In the genomic region with DNA sequence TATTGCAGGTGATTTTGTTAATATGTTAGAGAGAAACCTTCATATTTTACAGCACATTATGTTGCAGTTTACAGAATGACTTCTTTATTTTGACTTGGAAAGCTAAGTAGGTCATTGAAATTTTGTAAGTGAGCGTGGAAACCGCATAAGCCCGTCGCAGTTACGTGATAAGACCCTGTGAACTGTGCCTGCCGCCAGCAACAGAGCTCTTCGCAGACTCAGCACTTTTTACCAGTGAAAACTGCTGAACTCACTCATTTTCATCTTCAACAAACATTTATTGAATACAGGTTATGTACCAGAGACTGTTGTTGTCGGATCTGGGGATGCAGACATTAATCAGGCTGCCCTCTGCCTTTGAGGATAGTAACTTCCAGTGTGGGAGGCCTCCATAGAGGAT, we compare ENCODE assay signal across 18 cellular contexts.
A peak's percentile ranks its signal among the peaks of the same experiment; 100 is the strongest.
DNase-seq lines count a peak whose midpoint lies in the region; ATAC-seq, FAIRE-seq and TF ChIP-seq lines count a peak whose summit lies in the region.
"Had no signal": no experiment of that assay in that cellular context is flagged by ENCODE, and none has a peak within 500 bp of the region (broad histone marks: within the 10 kb centered on the region; RNA-seq: fewer than 3 reads in every experiment).

No MANE protein-coding gene starts in this region.

- H3K4me2 ChIP-seq in K562 (ENCODE audit: insufficient read depth, low read length): no peak overlapping the region

- CTCF ChIA-PET in K562 (lab: Yijun Ruan, JAX; ENCODE audit: low intra/inter-chr PET ratio): no interaction called here

- no peaks in the 10 kb centered on the region for H3K9me3 ChIP-seq in right atrium auricular region
- no peaks in the 10 kb centered on the region for H3K9me3 ChIP-seq in K562 (replicated peaks; ENCODE audit: control insufficient read depth, insufficient read depth, low read depth, low read length)

- no peak overlapping the region for H3K9ac ChIP-seq in K562 (ENCODE audit: insufficient read depth in 1 of 2, low read depth in 2 of 2, low read length in 2 of 2)

- POLR2A ChIA-PET in K562 (lab: Yijun Ruan, JAX): no interaction called here

- H3K4me3 ChIP-seq in right atrium auricular region (no peak overlapping the region), K562 (no peak overlapping the region)
- H3K4me3 ChIP-seq: SK-N-MC had no signal

- H3K79me2 ChIP-seq in K562 (ENCODE audit: control insufficient read depth, insufficient read depth, low read length): no peaks in the 10 kb centered on the region

- DNase-seq in Right ventricle myocardium superior (no peak), right atrium auricular region (ENCODE audit: low spot score) (no peak), K562 (ENCODE audit: extremely low read depth in 1 of 4, low spot score in 3 of 4) (no peak), left ventricle myocardium superior (no peak), endothelial cell (ENCODE audit: low spot score) (no peak), kidney glomerular epithelial cell (lab: John Stamatoyannopoulos, UW) (no peak)
- DNase-seq: Karpas-422, NCI-H1417, NCI-H1694 treated with DMSO at 0.1 percent for 48 hours, NCI-H2081 treated with DMSO at 0.1 percent for 48 hours, PC-3, SHP77 treated with DMSO at 0.1 percent for 48 hours, SW 1271 had no signal

- H3K36me3 Mint-ChIP-seq in endothelial cell (ENCODE audit: low read depth, unreplicated experiment): no peaks in the 10 kb centered on the region
- H3K36me3 Mint-ChIP-seq: CD14-positive monocyte had no signal

- H3K27ac Mint-ChIP-seq in endothelial cell (ENCODE audit: unreplicated experiment): no peak overlapping the region
- H3K27ac Mint-ChIP-seq: CD14-positive monocyte had no signal

- ATAC-seq in Right ventricle myocardium superior (ENCODE audit: poor library complexity) (peak; percentile 42), K562 (no peak), left ventricle myocardium superior (peak; percentile 51), HG03108 (IDR thresholded peaks at IDR 0.05; ENCODE audit: unreplicated experiment) (no peak)
- ATAC-seq: PC-3 had no signal

- H3K4me1 Mint-ChIP-seq in endothelial cell (ENCODE audit: unreplicated experiment): no peaks in the 10 kb centered on the region

- no peak for TF ChIP-seq RAD21 in K562 (CRISPR knock-in tag; conservative IDR thresholded peaks at IDR 0.05 in 1 of 2, IDR thresholded peaks at IDR 0.05 in 1 of 2)

- H3K4me3 Mint-ChIP-seq in endothelial cell (ENCODE audit: unreplicated experiment): no peak overlapping the region
- H3K4me3 Mint-ChIP-seq: CD14-positive monocyte had no signal

- BruUV-seq in K562 (replicated peaks; lab: Mats Ljungman, UMichigan): no TSS peak

- H3K9me3 Mint-ChIP-seq in endothelial cell (ENCODE audit: unreplicated experiment): no peaks in the 10 kb centered on the region
- H3K9me3 Mint-ChIP-seq: CD14-positive monocyte had no signal

- H3K9me1 ChIP-seq in K562 (ENCODE audit: control insufficient read depth, insufficient read depth, low read length): no peaks in the 10 kb centered on the region

- WGBS in K562 (ENCODE audit: insufficient coverage, low coverage, missing lambda C conversion rate): 0% methylated on average over 8 of the region's 8 CpGs

- in situ Hi-C loops in K562 (cut with MboI): no loop called here

- no peak for TF ChIP-seq EP300 in K562 (IDR thresholded peaks at IDR 0.05; ENCODE audit: low read length)

- H3K27ac ChIP-seq in right atrium auricular region: peak overlapping the region in 1 of 2 donors; percentile 42
- no peak overlapping the region for H3K27ac ChIP-seq in K562 (ENCODE audit: extremely low read depth, low read depth, low read length)
- H3K27ac ChIP-seq: HL-60, SK-N-MC had no signal

- H4K20me1 ChIP-seq in K562 (replicated peaks; ENCODE audit: control insufficient read depth, insufficient read depth, low read length): no peaks in the 10 kb centered on the region

- no peak for TF ChIP-seq CTCF in right atrium auricular region (IDR thresholded peaks at IDR 0.05)
- no peak for TF ChIP-seq CTCF in K562 (IDR thresholded peaks at IDR 0.05 in 2 of 3, conservative IDR thresholded peaks at IDR 0.05 in 1 of 3; ENCODE audit: insufficient read depth in 2 of 3, low read depth in 1 of 3, low read length in 3 of 3)
- no peak for TF ChIP-seq CTCF in endothelial cell (IDR thresholded peaks at IDR 0.05; ENCODE audit: unreplicated experiment)

- no peak overlapping the region for H2AFZ ChIP-seq in K562 (ENCODE audit: low read depth, low read length)

- no peaks in the 10 kb centered on the region for H3K27me3 Mint-ChIP-seq in endothelial cell (ENCODE audit: unreplicated experiment)

- H3K36me3 ChIP-seq in right atrium auricular region (no peaks in the 10 kb centered on the region), K562 (ENCODE audit: control insufficient read depth, insufficient read depth, low read length) (no peaks in the 10 kb centered on the region)

- intact Hi-C loops in Right ventricle myocardium superior (cut with DNase I) (no loop called here), K562 (cut with micrococcal nuclease) (no loop called here), left ventricle myocardium superior (cut with micrococcal nuclease) (no loop called here)

- H3K4me1 ChIP-seq in right atrium auricular region: peaks cover 0 to 23% of the 10 kb centered on the region in 2 donors
- H3K4me1 ChIP-seq in K562 (replicated peaks in 1 of 2; ENCODE audit: control insufficient read depth in 2 of 2, insufficient read depth in 2 of 2, low read length in 2 of 2): no peaks in the 10 kb centered on the region

- no peaks in the 10 kb centered on the region for H3K27me3 ChIP-seq in right atrium auricular region
- no peaks in the 10 kb centered on the region for H3K27me3 ChIP-seq in K562 (ENCODE audit: control insufficient read depth in 2 of 2, insufficient read depth in 2 of 2, low read length in 2 of 2)

- FAIRE-seq in K562 (lab: Jason Lieb, UNC): no peak
- FAIRE-seq: G401.6 had no signal

- no peak for TF ChIP-seq POLR2A in K562 (conservative IDR thresholded peaks at IDR 0.05)

TF ChIP-seq in K562, 482 proteins besides CTCF, POLR2A, EP300 and RAD21 (continues in another document):
- no peak for TF ChIP-seq ZNF668 (CRISPR knock-in tag; IDR thresholded peaks at IDR 0.05)
- TF ChIP-seq ZNF586 (CRISPR knock-in tag; conservative IDR thresholded peaks at IDR 0.05): no peak
- TF ChIP-seq ZNF316 (IDR thresholded peaks at IDR 0.05): peak; percentile 36; the same call in 1 of the 2 replicates
- TF ChIP-seq TARDBP (IDR thresholded peaks at IDR 0.05): no peak
- TF ChIP-seq MAFG (tag; conservative IDR thresholded peaks at IDR 0.05): peak; percentile 44
- no peak for TF ChIP-seq MEF2A (IDR thresholded peaks at IDR 0.05; ENCODE audit: control insufficient read depth, low read depth, low read length)
- TF ChIP-seq C11orf30 (IDR thresholded peaks at IDR 0.05; ENCODE audit: low read depth): 0 out of 2 replicates have a peak, but pooled peaks have one; percentile 20
- TF ChIP-seq TCF3 (CRISPR knock-in tag; IDR thresholded peaks at IDR 0.05): no peak
- TF ChIP-seq, protein P1, sequence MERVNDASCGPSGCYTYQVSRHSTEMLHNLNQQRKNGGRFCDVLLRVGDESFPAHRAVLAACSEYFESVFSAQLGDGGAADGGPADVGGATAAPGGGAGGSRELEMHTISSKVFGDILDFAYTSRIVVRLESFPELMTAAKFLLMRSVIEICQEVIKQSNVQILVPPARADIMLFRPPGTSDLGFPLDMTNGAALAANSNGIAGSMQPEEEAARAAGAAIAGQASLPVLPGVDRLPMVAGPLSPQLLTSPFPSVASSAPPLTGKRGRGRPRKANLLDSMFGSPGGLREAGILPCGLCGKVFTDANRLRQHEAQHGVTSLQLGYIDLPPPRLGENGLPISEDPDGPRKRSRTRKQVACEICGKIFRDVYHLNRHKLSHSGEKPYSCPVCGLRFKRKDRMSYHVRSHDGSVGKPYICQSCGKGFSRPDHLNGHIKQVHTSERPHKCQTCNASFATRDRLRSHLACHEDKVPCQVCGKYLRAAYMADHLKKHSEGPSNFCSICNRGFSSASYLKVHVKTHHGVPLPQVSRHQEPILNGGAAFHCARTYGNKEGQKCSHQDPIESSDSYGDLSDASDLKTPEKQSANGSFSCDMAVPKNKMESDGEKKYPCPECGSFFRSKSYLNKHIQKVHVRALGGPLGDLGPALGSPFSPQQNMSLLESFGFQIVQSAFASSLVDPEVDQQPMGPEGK (CRISPR knock-in tag; IDR thresholded peaks at IDR 0.05; ENCODE audit: borderline replicate concordance): no peak
- no peak for TF ChIP-seq PURB (CRISPR knock-in tag; IDR thresholded peaks at IDR 0.05; ENCODE audit: low read depth)
- TF ChIP-seq, protein P2, sequence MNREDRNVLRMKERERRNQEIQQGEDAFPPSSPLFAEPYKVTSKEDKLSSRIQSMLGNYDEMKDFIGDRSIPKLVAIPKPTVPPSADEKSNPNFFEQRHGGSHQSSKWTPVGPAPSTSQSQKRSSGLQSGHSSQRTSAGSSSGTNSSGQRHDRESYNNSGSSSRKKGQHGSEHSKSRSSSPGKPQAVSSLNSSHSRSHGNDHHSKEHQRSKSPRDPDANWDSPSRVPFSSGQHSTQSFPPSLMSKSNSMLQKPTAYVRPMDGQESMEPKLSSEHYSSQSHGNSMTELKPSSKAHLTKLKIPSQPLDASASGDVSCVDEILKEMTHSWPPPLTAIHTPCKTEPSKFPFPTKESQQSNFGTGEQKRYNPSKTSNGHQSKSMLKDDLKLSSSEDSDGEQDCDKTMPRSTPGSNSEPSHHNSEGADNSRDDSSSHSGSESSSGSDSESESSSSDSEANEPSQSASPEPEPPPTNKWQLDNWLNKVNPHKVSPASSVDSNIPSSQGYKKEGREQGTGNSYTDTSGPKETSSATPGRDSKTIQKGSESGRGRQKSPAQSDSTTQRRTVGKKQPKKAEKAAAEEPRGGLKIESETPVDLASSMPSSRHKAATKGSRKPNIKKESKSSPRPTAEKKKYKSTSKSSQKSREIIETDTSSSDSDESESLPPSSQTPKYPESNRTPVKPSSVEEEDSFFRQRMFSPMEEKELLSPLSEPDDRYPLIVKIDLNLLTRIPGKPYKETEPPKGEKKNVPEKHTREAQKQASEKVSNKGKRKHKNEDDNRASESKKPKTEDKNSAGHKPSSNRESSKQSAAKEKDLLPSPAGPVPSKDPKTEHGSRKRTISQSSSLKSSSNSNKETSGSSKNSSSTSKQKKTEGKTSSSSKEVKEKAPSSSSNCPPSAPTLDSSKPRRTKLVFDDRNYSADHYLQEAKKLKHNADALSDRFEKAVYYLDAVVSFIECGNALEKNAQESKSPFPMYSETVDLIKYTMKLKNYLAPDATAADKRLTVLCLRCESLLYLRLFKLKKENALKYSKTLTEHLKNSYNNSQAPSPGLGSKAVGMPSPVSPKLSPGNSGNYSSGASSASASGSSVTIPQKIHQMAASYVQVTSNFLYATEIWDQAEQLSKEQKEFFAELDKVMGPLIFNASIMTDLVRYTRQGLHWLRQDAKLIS (CRISPR knock-in tag; IDR thresholded peaks at IDR 0.05): no peak
- no peak for TF ChIP-seq RBM17 (IDR thresholded peaks at IDR 0.05; ENCODE audit: borderline replicate concordance, low read depth, low read length)

Comparison
In these comparisons a context has a peak if more than half of its experiments do, and no peak if none do; other contexts are left out.
1. ATAC-seq: peak in Right ventricle myocardium superior (single experiment) and left ventricle myocardium superior (single experiment); none in K562 (single experiment) and HG03108 (single experiment).